In the genomic region with DNA sequence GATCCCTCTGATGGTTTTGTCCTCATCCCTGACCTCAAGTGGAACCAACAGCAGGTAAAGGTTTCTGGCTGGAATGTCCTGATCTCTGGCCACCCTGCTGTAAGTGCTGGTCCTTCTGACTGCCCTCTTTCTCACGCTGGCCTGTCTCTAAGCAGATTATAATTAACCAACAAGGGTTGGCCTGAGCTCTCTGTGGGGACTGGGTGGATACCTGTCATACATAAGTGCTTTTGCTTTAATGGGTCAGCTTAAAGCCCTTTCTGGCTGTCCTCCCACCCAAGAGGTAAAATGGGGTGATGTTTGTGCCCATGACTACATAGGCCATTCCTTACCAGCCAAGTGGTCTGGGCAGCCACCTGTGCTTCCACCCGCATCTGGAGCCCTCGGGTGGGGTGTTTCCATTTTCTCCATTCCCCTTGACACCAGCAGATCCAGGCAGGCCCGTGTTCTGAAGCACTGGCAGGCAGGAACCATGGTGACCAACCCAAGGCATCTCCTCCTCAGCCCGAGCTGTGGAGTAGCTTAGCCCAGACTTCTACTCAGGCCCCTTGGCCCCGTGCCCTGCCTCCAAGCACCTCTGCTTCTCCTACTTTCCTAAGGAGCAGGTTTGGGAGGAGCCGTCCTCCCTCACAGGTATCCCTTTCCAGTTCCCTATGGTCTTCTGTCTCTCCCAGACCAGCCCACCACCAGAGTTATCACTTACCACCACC, we compare ENCODE assay signal across 19 cellular contexts. TPM values are rescaled to one million over a fixed set of nuclear protein-coding genes. Genes with fewer than 3 reads are reported as not detected.
A peak's percentile ranks its signal among the peaks of the same experiment; 100 is the strongest.
DNase-seq lines count a peak whose midpoint lies in the region; ATAC-seq and TF ChIP-seq lines count a peak whose summit lies in the region.
"Had no signal": no experiment of that assay in that cellular context is flagged by ENCODE, and none has a peak within 500 bp of the region (broad histone marks: within the 10 kb centered on the region; RNA-seq: fewer than 3 reads in every experiment).

No MANE protein-coding gene starts in this region.

- H2AFZ ChIP-seq in DND-41 (ENCODE audit: low read depth, low read length): no peak overlapping the region
- H2AFZ ChIP-seq: parathyroid adenoma had no signal

- DNase-seq in DND-41: no peak
- no peak for DNase-seq in left ventricle myocardium inferior
- peak; percentile 95 for DNase-seq in retinal pigment epithelial cell (ENCODE audit: low read depth)
- no peak for DNase-seq in T-helper 9 cell
- no peak for DNase-seq in NCI-H510A (lab: John Stamatoyannopoulos, UW)
- DNase-seq: activated CD4-positive, alpha-beta T cell treated with anti-CD3 and anti-CD28 coated beads for 48 hours; activated effector memory CD4-positive, alpha-beta T cell treated with Interleukin-2 at 50 U/mL for 16 hours; HCEC 1CT; Kasumi-1; NCI-H1048; NCI-H2029 treated with DMSO at 0.1 percent for 48 hours; RPMI8226; stimulated activated CD4-positive, alpha-beta T cell treated with anti-CD3 and anti-CD28 coated beads, Interleukin-2, amount 100 ng/mL, for 24 hours; transverse colon had no signal

- H3K27me3 ChIP-seq in BLaER1 treated with 17β-estradiol and CSF1 and Interleukin-3, amounts not matched to agents 10 nM and 100 nM: no peaks in the 10 kb centered on the region
- no peaks in the 10 kb centered on the region for H3K27me3 ChIP-seq in DND-41 (ENCODE audit: insufficient read depth, low read length, poor library complexity)
- H3K27me3 ChIP-seq in left ventricle myocardium inferior (ENCODE audit: low read depth): no peaks in the 10 kb centered on the region
- H3K27me3 ChIP-seq: breast epithelium, transverse colon had no signal

- H4K20me1 ChIP-seq in BLaER1 treated with 17β-estradiol and CSF1 and Interleukin-3, amounts not matched to agents 10 nM and 100 nM: peaks cover 0 to 64% (median 0%) of the 10 kb centered on the region in 11 experiments; a peak in 7 of 22 replicates
- H4K20me1 ChIP-seq in DND-41 (ENCODE audit: insufficient read depth, low read length): peaks cover under 1% of the 10 kb centered on the region; the same call in 1 of the 2 replicates

- no peaks in the 10 kb centered on the region for H3K9me3 ChIP-seq in BLaER1 treated with 17β-estradiol and CSF1 and Interleukin-3, amounts not matched to agents 10 nM and 100 nM (replicated peaks in 1 of 11)
- H3K9me3 ChIP-seq in DND-41 (ENCODE audit: insufficient read depth, low read length, severe bottlenecking): no peaks in the 10 kb centered on the region
- H3K9me3 ChIP-seq in left ventricle myocardium inferior (replicated peaks): no peaks in the 10 kb centered on the region
- H3K9me3 ChIP-seq: breast epithelium, transverse colon had no signal

- H3K79me2 ChIP-seq in DND-41 (ENCODE audit: insufficient read depth, low read length): no peaks in the 10 kb centered on the region
- H3K79me2 ChIP-seq: parathyroid adenoma had no signal

- H3K27ac ChIP-seq in BLaER1 treated with 17β-estradiol and CSF1 and Interleukin-3, amounts not matched to agents 10 nM and 100 nM: peak overlapping the region in 2 of 11 experiments; percentile 65 to 72; a peak in 1 of 22 replicates
- H3K27ac ChIP-seq in DND-41 (ENCODE audit: low read length) (0 out of 2 replicates have a peak overlapping the region, but pooled peaks have one; percentile 19), left ventricle myocardium inferior (replicated peaks) (peak overlapping the region; percentile 76)
- H3K27ac ChIP-seq: parathyroid adenoma, transverse colon had no signal

- peak overlapping the region in 8 of 11 experiments; percentile 11 to 92 (median 82); a peak in 10 of 22 replicates for H3K4me2 ChIP-seq in BLaER1 treated with 17β-estradiol and CSF1 and Interleukin-3, amounts not matched to agents 10 nM and 100 nM
- H3K4me2 ChIP-seq in DND-41 (ENCODE audit: insufficient read depth, low read length): no peak overlapping the region

- no peak for TF ChIP-seq CTCF in DND-41 (IDR thresholded peaks at IDR 0.05; ENCODE audit: borderline replicate concordance, extremely low read depth, low read length, poor library complexity, severe bottlenecking)
- TF ChIP-seq CTCF in left ventricle myocardium inferior (IDR thresholded peaks at IDR 0.05; ENCODE audit: borderline replicate concordance): no peak
- no peak for TF ChIP-seq CTCF in retinal pigment epithelial cell (conservative IDR thresholded peaks at IDR 0.05; ENCODE audit: low read depth, low read length)

- H3K9ac ChIP-seq in BLaER1 treated with 17β-estradiol and CSF1 and Interleukin-3, amounts not matched to agents 10 nM and 100 nM: no peak overlapping the region
- H3K9ac ChIP-seq in DND-41 (ENCODE audit: low read depth, low read length): no peak overlapping the region
- H3K9ac ChIP-seq: parathyroid adenoma had no signal

- H3K4me1 ChIP-seq in BLaER1 treated with 17β-estradiol and CSF1 and Interleukin-3, amounts not matched to agents 10 nM and 100 nM: peaks cover 46 to 71% (median 67%) of the 10 kb centered on the region in 10 experiments
- no peaks in the 10 kb centered on the region; the same call in 1 of the 2 replicates for H3K4me1 ChIP-seq in DND-41 (ENCODE audit: insufficient read depth, low read length)
- peaks cover 77% of the 10 kb centered on the region for H3K4me1 ChIP-seq in left ventricle myocardium inferior
- H3K4me1 ChIP-seq: breast epithelium, parathyroid adenoma had no signal

- ATAC-seq in DND-41 (ENCODE audit: insufficient read depth, low read depth): no peak
- ATAC-seq in GM21529 (IDR thresholded peaks at IDR 0.05; ENCODE audit: unreplicated experiment): no peak
- ATAC-seq in HG03439 (IDR thresholded peaks at IDR 0.05; ENCODE audit: unreplicated experiment): no peak

- H3K36me3 ChIP-seq in BLaER1 treated with 17β-estradiol and CSF1 and Interleukin-3, amounts not matched to agents 10 nM and 100 nM: peaks cover 23 to 57% (median 43%) of the 10 kb centered on the region in 11 experiments; a peak in 21 of 22 replicates
- H3K36me3 ChIP-seq in DND-41 (ENCODE audit: insufficient read depth, low read length): peaks cover 60% of the 10 kb centered on the region
- H3K36me3 ChIP-seq in left ventricle myocardium inferior: peaks cover 21% of the 10 kb centered on the region
- H3K36me3 ChIP-seq: breast epithelium, transverse colon had no signal

- intact Hi-C loops in left ventricle myocardium inferior (cut with micrococcal nuclease): no loop called here

- no peak overlapping the region for H3K4me3 ChIP-seq in BLaER1 treated with 17β-estradiol and CSF1 and Interleukin-3, amounts not matched to agents 10 nM and 100 nM
- H3K4me3 ChIP-seq in DND-41 (ENCODE audit: low read depth in 1 of 2, low read length in 2 of 2): no peak overlapping the region
- H3K4me3 ChIP-seq in left ventricle myocardium inferior: no peak overlapping the region
- no peak overlapping the region for H3K4me3 ChIP-seq in retinal pigment epithelial cell (ENCODE audit: low read length)
- H3K4me3 ChIP-seq: breast epithelium, transverse colon had no signal

RNA-seq across cellular contexts. Expression of a gene that starts 17.0 kb away (rescaled TPM):
- total RNA-seq in left ventricle myocardium inferior: 61.7 TPM

RNA-seq across cellular contexts. Expression of a gene that starts 34.6 kb away (rescaled TPM):
- total RNA-seq in left ventricle myocardium inferior: 12.1 TPM

RNA-seq across cellular contexts. Expression of a gene that starts 55.6 kb away (rescaled TPM):
- total RNA-seq in left ventricle myocardium inferior: 6.0 TPM
